ENCODE assay signal across 9 cellular contexts in genomic region chr4:32680946-32681345, GRCh38.
"Had no signal": no experiment of that assay in that cellular context is flagged by ENCODE, and none has a peak within 500 bp of the region (broad histone marks: within the 10 kb centered on the region; RNA-seq: fewer than 3 reads in every experiment).

No MANE protein-coding gene starts in this region.

- ATAC-seq: GM23338, HCT116, K562 had no signal

- FAIRE-seq: H54, HTR-8/SVneo, K562 had no signal

- H3K4me3 ChIP-seq: GM23338, K562 had no signal

- DNase-seq: H9, HFFc6, IMR-90, KG1 had no signal

- H3K4me2 ChIP-seq: GM23338 had no signal

- H2AFZ ChIP-seq: GM23338 had no signal
